Comparison of ENCODE assay signal across 14 cellular contexts in genomic region chr19:41912899-41913475, GRCh38. TPM values are rescaled to one million over a fixed set of nuclear protein-coding genes. Genes with fewer than 3 reads are reported as not detected.
A peak's percentile ranks its signal among the peaks of the same experiment; 100 is the strongest.
DNase-seq lines count a peak whose midpoint lies in the region; ATAC-seq, FAIRE-seq and TF ChIP-seq lines count a peak whose summit lies in the region.
"Had no signal": no experiment of that assay in that cellular context is flagged by ENCODE, and none has a peak within 500 bp of the region (broad histone marks: within the 10 kb centered on the region; RNA-seq: fewer than 3 reads in every experiment).

No MANE protein-coding gene starts in this region.

- CTCF ChIA-PET in HepG2 (lab: Yijun Ruan, JAX; ENCODE audit: low intra/inter-chr PET ratio, low total read pairs) = no interaction called here

- ATAC-seq in HepG2 (peak; percentile 51), GM19455 (IDR thresholded peaks at IDR 0.05; ENCODE audit: unreplicated experiment) (no peak), HG02571 (IDR thresholded peaks at IDR 0.05; ENCODE audit: unreplicated experiment) (no peak)

- no peaks in the 10 kb centered on the region for H3K79me2 ChIP-seq in HepG2 (ENCODE audit: insufficient read depth, low read length)

- no peak overlapping the region for H3K4me3 Mint-ChIP-seq in activated T-cell treated with anti-CD3 and anti-CD28 coated beads, Interleukin-2, amount 50 U/mL, for 24 hours

- no peak overlapping the region for H3K4me2 ChIP-seq in HepG2 (ENCODE audit: low read depth, low read length)

- POLR2A ChIA-PET in HepG2 (lab: Yijun Ruan, JAX) = no interaction called here

- H3K27me3 Mint-ChIP-seq in activated T-cell treated with anti-CD3 and anti-CD28 coated beads, Interleukin-2, amount 50 U/mL, for 24 hours = peaks cover 23% of the 10 kb centered on the region

- no peak overlapping the region for H3K9ac ChIP-seq in HepG2 (ENCODE audit: insufficient read depth, low read depth, low read length)

- no peaks in the 10 kb centered on the region; a peak in 1 of 5 replicates for H3K36me3 ChIP-seq in HepG2 (replicated peaks in 1 of 2; ENCODE audit: control insufficient read depth in 1 of 2, insufficient read depth in 2 of 2, low read length in 2 of 2)
- H3K36me3 ChIP-seq: breast epithelium, Peyer's patch had no signal

- WGBS in HepG2 (ENCODE audit: low lambda C conversion rate) = 10% methylated on average over 40 of the region's 47 CpGs

- H3K4me1 ChIP-seq in HepG2 (ENCODE audit: insufficient read depth, low read length) = no peaks in the 10 kb centered on the region

- TF ChIP-seq RAD21 in HepG2 (CRISPR knock-in tag; IDR thresholded peaks at IDR 0.05) = no peak

- TF ChIP-seq EP300 in HepG2 (IDR thresholded peaks at IDR 0.05; ENCODE audit: low read depth in 2 of 2, low read length in 2 of 2) = no peak
- no peak for TF ChIP-seq EP300 in HepG2 (CRISPR knock-in tag; IDR thresholded peaks at IDR 0.05; ENCODE audit: borderline replicate concordance)

- H3K9me3 Mint-ChIP-seq in activated T-cell treated with anti-CD3 and anti-CD28 coated beads, Interleukin-2, amount 50 U/mL, for 24 hours = no peaks in the 10 kb centered on the region

- TF ChIP-seq POLR2A in HepG2 (IDR thresholded peaks at IDR 0.05; ENCODE audit: insufficient read depth in 1 of 2, low read depth in 2 of 2, low read length in 2 of 2) = no peak

- H3K4me3 ChIP-seq in HepG2 (replicated peaks in 1 of 3; ENCODE audit: insufficient read depth in 1 of 3, low read depth in 2 of 3, low read length in 3 of 3) = no peak overlapping the region

- no peak overlapping the region for H2AFZ ChIP-seq in HepG2 (ENCODE audit: low read length)

- in situ Hi-C loops in HepG2 (cut with HindIII; ENCODE audit: extremely low pct_ligation_motif_present, low pct_unique_long_range_greater_than_20kb) = no loop called here

- H3K9me3 ChIP-seq in HepG2 (ENCODE audit: low read length) = no peaks in the 10 kb centered on the region
- H3K9me3 ChIP-seq: breast epithelium, Peyer's patch had no signal

- H3K27ac Mint-ChIP-seq in activated T-cell treated with anti-CD3 and anti-CD28 coated beads, Interleukin-2, amount 50 U/mL, for 24 hours = no peak overlapping the region

- no peaks in the 10 kb centered on the region for H4K20me1 ChIP-seq in HepG2 (ENCODE audit: insufficient read depth, low read length)

- peaks cover 36% of the 10 kb centered on the region for H3K4me1 Mint-ChIP-seq in activated T-cell treated with anti-CD3 and anti-CD28 coated beads, Interleukin-2, amount 50 U/mL, for 24 hours (ENCODE audit: low read depth)

- intact Hi-C loops in HepG2 (cut with micrococcal nuclease; ENCODE audit: unreplicated experiment) = no loop called here

- H3K27me3 ChIP-seq in HepG2 (ENCODE audit: control insufficient read depth in 1 of 2, insufficient read depth in 2 of 2, low read length in 2 of 2) = peaks cover 10 to 36% of the 10 kb centered on the region in 2 experiments

- BruUV-seq in HepG2 (replicated peaks; lab: Mats Ljungman, UMichigan) = no TSS peak

- TF ChIP-seq CTCF in HepG2 (CRISPR knock-in tag; IDR thresholded peaks at IDR 0.05) = no peak

- no peak for FAIRE-seq in HepG2 (lab: Jason Lieb, UNC)
- FAIRE-seq: endometrium, G401.6 had no signal

- H3K27ac ChIP-seq in HepG2 (ENCODE audit: extremely low read length, insufficient read depth, low read length) = no peak overlapping the region
- H3K27ac ChIP-seq: breast epithelium, Peyer's patch had no signal

- peak; percentile 47 for DNase-seq in stimulated activated CD4-positive, alpha-beta T cell treated with anti-CD3 and anti-CD28 coated beads, Interleukin-15, amount 100 ng/mL, for 24 hours
- DNase-seq in stimulated activated CD4-positive, alpha-beta T cell treated with anti-CD3 and anti-CD28 coated beads, Interleukin-1b, Interleukin-23, amount 100 ng/mL, for 48 hours = no peak
- peak; percentile 54 for DNase-seq in activated T-cell treated with anti-CD3 and anti-CD28 coated beads, Interleukin-2, amount 50 U/mL, for 24 hours
- DNase-seq in HepG2 (ENCODE audit: low spot score) (no peak), midbrain (lab: John Stamatoyannopoulos, UW) (no peak), NCI-H446 treated with DMSO at 0.1 percent for 48 hours (lab: John Stamatoyannopoulos, UW) (no peak)
- DNase-seq: C1 segment of cervical spinal cord, NCI-H2171, Peyer's patch had no signal

- peaks cover 8% of the 10 kb centered on the region for H3K36me3 Mint-ChIP-seq in activated T-cell treated with anti-CD3 and anti-CD28 coated beads, Interleukin-2, amount 50 U/mL, for 24 hours (ENCODE audit: low read depth)

RNA-seq across cellular contexts. Expression of gene ERFL, which starts 15.3 kb away (rescaled TPM):
- total RNA-seq in HepG2 (2016; rRNA removed; fragmentation: Illumina TruSeq; extraction: Trizol) = not detected in 2 replicates
- total RNA-seq in HepG2 (2016; cell fraction: cytosol; rRNA removed; fragmentation: Illumina TruSeq; extraction: Trizol; ENCODE audit: low read depth) = not detected in 2 replicates
- not detected in 2 replicates for total RNA-seq in HepG2 (2016; cell fraction: insoluble cytoplasmic fraction; rRNA removed; fragmentation: Illumina TruSeq; extraction: Trizol)
- total RNA-seq in HepG2 (2016; cell fraction: membrane; rRNA removed; fragmentation: Illumina TruSeq; extraction: Trizol) = not detected in 2 replicates
- not detected in 2 replicates for total RNA-seq in HepG2 (2016; cell fraction: nucleus; rRNA removed; fragmentation: Illumina TruSeq; extraction: Trizol)
- not detected in 2 replicates for polyA plus RNA-seq in HepG2 (2011; rRNA removed)
- 0.03 TPM in 1 of 2 replicates, not detected in the other for polyA plus RNA-seq in HepG2 (2011; cell fraction: cytosol; rRNA removed)
- polyA plus RNA-seq in HepG2 (2011; cell fraction: nucleus; rRNA removed) = not detected in 2 replicates
- polyA plus RNA-seq in HepG2 (2012) = 0.07 TPM in 1 of 2 replicates, not detected in the other
- not detected in 2 replicates for polyA plus RNA-seq in HepG2 (2016; cell fraction: cytosol; fragmentation: Illumina TruSeq; extraction: Trizol; ENCODE audit: low read depth)
- polyA plus RNA-seq in HepG2 (2016; cell fraction: insoluble cytoplasmic fraction; fragmentation: Illumina TruSeq; extraction: Trizol; ENCODE audit: low read depth) = not detected in 2 replicates
- not detected in 2 replicates for polyA plus RNA-seq in HepG2 (2016; cell fraction: membrane; fragmentation: Illumina TruSeq; extraction: Trizol; ENCODE audit: low read depth)
- polyA plus RNA-seq in HepG2 (2016; cell fraction: nucleus; fragmentation: Illumina TruSeq; extraction: Trizol; ENCODE audit: insufficient read depth, low read depth) = not detected in 2 replicates
- polyA minus RNA-seq in HepG2 (2011; rRNA and poly(A)+ RNA removed; ENCODE audit: low replicate concordance) = not detected in 2 replicates
- not detected in 2 replicates for polyA minus RNA-seq in HepG2 (2011; cell fraction: cytosol; rRNA and poly(A)+ RNA removed)
- not detected in 2 replicates for polyA minus RNA-seq in HepG2 (2011; cell fraction: nucleus; rRNA and poly(A)+ RNA removed)

RNA-seq across cellular contexts. Expression of gene ARHGEF1, which starts 30.0 kb away (rescaled TPM):
- total RNA-seq in HepG2 (2016; rRNA removed; fragmentation: Illumina TruSeq; extraction: Trizol) = 26.2 and 34.7 TPM in 2 replicates
- 6.5 and 9.6 TPM in 2 replicates for total RNA-seq in HepG2 (2016; cell fraction: cytosol; rRNA removed; fragmentation: Illumina TruSeq; extraction: Trizol; ENCODE audit: low read depth)
- 16.1 and 36.8 TPM in 2 replicates for total RNA-seq in HepG2 (2016; cell fraction: insoluble cytoplasmic fraction; rRNA removed; fragmentation: Illumina TruSeq; extraction: Trizol)
- total RNA-seq in HepG2 (2016; cell fraction: membrane; rRNA removed; fragmentation: Illumina TruSeq; extraction: Trizol) = 10.4 and 11.0 TPM in 2 replicates
- total RNA-seq in HepG2 (2016; cell fraction: nucleus; rRNA removed; fragmentation: Illumina TruSeq; extraction: Trizol) = 28.3 and 29.2 TPM in 2 replicates
- polyA plus RNA-seq in HepG2 (2011; rRNA removed) = 33.1 and 33.7 TPM in 2 replicates
- polyA plus RNA-seq in HepG2 (2011; cell fraction: cytosol; rRNA removed) = 20.2 and 33.5 TPM in 2 replicates
- polyA plus RNA-seq in HepG2 (2011; cell fraction: nucleus; rRNA removed) = 215 and 292 TPM in 2 replicates
- 33.2 and 34.0 TPM in 2 replicates for polyA plus RNA-seq in HepG2 (2012)
- polyA plus RNA-seq in HepG2 (2016; cell fraction: cytosol; fragmentation: Illumina TruSeq; extraction: Trizol; ENCODE audit: low read depth) = 3.8 and 4.4 TPM in 2 replicates
- polyA plus RNA-seq in HepG2 (2016; cell fraction: insoluble cytoplasmic fraction; fragmentation: Illumina TruSeq; extraction: Trizol; ENCODE audit: low read depth) = 20.7 and 29.5 TPM in 2 replicates
- polyA plus RNA-seq in HepG2 (2016; cell fraction: membrane; fragmentation: Illumina TruSeq; extraction: Trizol; ENCODE audit: low read depth) = 7.4 and 8.4 TPM in 2 replicates
- polyA plus RNA-seq in HepG2 (2016; cell fraction: nucleus; fragmentation: Illumina TruSeq; extraction: Trizol; ENCODE audit: insufficient read depth, low read depth) = 90.2 and 102 TPM in 2 replicates
- 15.9 and 39.4 TPM in 2 replicates for polyA minus RNA-seq in HepG2 (2011; rRNA and poly(A)+ RNA removed; ENCODE audit: low replicate concordance)
- 16.3 and 26.4 TPM in 2 replicates for polyA minus RNA-seq in HepG2 (2011; cell fraction: cytosol; rRNA and poly(A)+ RNA removed)
- 29.6 and 31.9 TPM in 2 replicates for polyA minus RNA-seq in HepG2 (2011; cell fraction: nucleus; rRNA and poly(A)+ RNA removed)

RNA-seq across cellular contexts. Expression of gene CD79A, which starts 35.9 kb away (rescaled TPM):
- total RNA-seq in HepG2 (2016; rRNA removed; fragmentation: Illumina TruSeq; extraction: Trizol) = 0.27 and 0.33 TPM in 2 replicates
- total RNA-seq in HepG2 (2016; cell fraction: cytosol; rRNA removed; fragmentation: Illumina TruSeq; extraction: Trizol; ENCODE audit: low read depth) = 0.26 and 0.51 TPM in 2 replicates
- 0.24 and 0.37 TPM in 2 replicates for total RNA-seq in HepG2 (2016; cell fraction: insoluble cytoplasmic fraction; rRNA removed; fragmentation: Illumina TruSeq; extraction: Trizol)
- 0.62 TPM in 1 of 2 replicates, not detected in the other for total RNA-seq in HepG2 (2016; cell fraction: membrane; rRNA removed; fragmentation: Illumina TruSeq; extraction: Trizol)
- 0.40 TPM in 1 of 2 replicates, not detected in the other for total RNA-seq in HepG2 (2016; cell fraction: nucleus; rRNA removed; fragmentation: Illumina TruSeq; extraction: Trizol)
- polyA plus RNA-seq in HepG2 (2011; rRNA removed) = 0.24 and 0.30 TPM in 2 replicates
- polyA plus RNA-seq in HepG2 (2011; cell fraction: cytosol; rRNA removed) = 0.44 and 0.52 TPM in 2 replicates
- 0.31 and 0.51 TPM in 2 replicates for polyA plus RNA-seq in HepG2 (2011; cell fraction: nucleus; rRNA removed)
- polyA plus RNA-seq in HepG2 (2012) = 0.25 TPM in 1 of 2 replicates, not detected in the other
- 0.21 and 0.44 TPM in 2 replicates for polyA plus RNA-seq in HepG2 (2016; cell fraction: cytosol; fragmentation: Illumina TruSeq; extraction: Trizol; ENCODE audit: low read depth)
- 0.49 and 0.52 TPM in 2 replicates for polyA plus RNA-seq in HepG2 (2016; cell fraction: insoluble cytoplasmic fraction; fragmentation: Illumina TruSeq; extraction: Trizol; ENCODE audit: low read depth)
- 0.69 and 1.1 TPM in 2 replicates for polyA plus RNA-seq in HepG2 (2016; cell fraction: membrane; fragmentation: Illumina TruSeq; extraction: Trizol; ENCODE audit: low read depth)
- 0.78 and 0.95 TPM in 2 replicates for polyA plus RNA-seq in HepG2 (2016; cell fraction: nucleus; fragmentation: Illumina TruSeq; extraction: Trizol; ENCODE audit: insufficient read depth, low read depth)
- polyA minus RNA-seq in HepG2 (2011; rRNA and poly(A)+ RNA removed; ENCODE audit: low replicate concordance) = 0.26 and 0.84 TPM in 2 replicates
- 0.49 TPM in 1 of 2 replicates, not detected in the other for polyA minus RNA-seq in HepG2 (2011; cell fraction: cytosol; rRNA and poly(A)+ RNA removed)
- not detected in 2 replicates for polyA minus RNA-seq in HepG2 (2011; cell fraction: nucleus; rRNA and poly(A)+ RNA removed)

RNA-seq across cellular contexts. Expression of gene RABAC1, which starts 46.1 kb away (rescaled TPM):
- total RNA-seq in HepG2 (2016; rRNA removed; fragmentation: Illumina TruSeq; extraction: Trizol) = 20.7 and 37.4 TPM in 2 replicates
- 32.7 and 40.5 TPM in 2 replicates for total RNA-seq in HepG2 (2016; cell fraction: cytosol; rRNA removed; fragmentation: Illumina TruSeq; extraction: Trizol; ENCODE audit: low read depth)
- total RNA-seq in HepG2 (2016; cell fraction: insoluble cytoplasmic fraction; rRNA removed; fragmentation: Illumina TruSeq; extraction: Trizol) = 21.9 and 38.8 TPM in 2 replicates
- total RNA-seq in HepG2 (2016; cell fraction: membrane; rRNA removed; fragmentation: Illumina TruSeq; extraction: Trizol) = 24.1 and 26.6 TPM in 2 replicates
- 28.4 and 29.8 TPM in 2 replicates for total RNA-seq in HepG2 (2016; cell fraction: nucleus; rRNA removed; fragmentation: Illumina TruSeq; extraction: Trizol)
- 74.0 and 91.2 TPM in 2 replicates for polyA plus RNA-seq in HepG2 (2011; rRNA removed)
- polyA plus RNA-seq in HepG2 (2011; cell fraction: cytosol; rRNA removed) = 112 and 172 TPM in 2 replicates
- polyA plus RNA-seq in HepG2 (2011; cell fraction: nucleus; rRNA removed) = 93.5 and 96.2 TPM in 2 replicates
- polyA plus RNA-seq in HepG2 (2012) = 38.2 and 66.0 TPM in 2 replicates
- 34.2 and 39.3 TPM in 2 replicates for polyA plus RNA-seq in HepG2 (2016; cell fraction: cytosol; fragmentation: Illumina TruSeq; extraction: Trizol; ENCODE audit: low read depth)
- 20.0 and 22.5 TPM in 2 replicates for polyA plus RNA-seq in HepG2 (2016; cell fraction: insoluble cytoplasmic fraction; fragmentation: Illumina TruSeq; extraction: Trizol; ENCODE audit: low read depth)
- 21.0 and 26.9 TPM in 2 replicates for polyA plus RNA-seq in HepG2 (2016; cell fraction: membrane; fragmentation: Illumina TruSeq; extraction: Trizol; ENCODE audit: low read depth)
- 52.4 and 53.1 TPM in 2 replicates for polyA plus RNA-seq in HepG2 (2016; cell fraction: nucleus; fragmentation: Illumina TruSeq; extraction: Trizol; ENCODE audit: insufficient read depth, low read depth)
- polyA minus RNA-seq in HepG2 (2011; rRNA and poly(A)+ RNA removed; ENCODE audit: low replicate concordance) = 32.5 and 96.8 TPM in 2 replicates
- polyA minus RNA-seq in HepG2 (2011; cell fraction: cytosol; rRNA and poly(A)+ RNA removed) = 26.4 and 26.8 TPM in 2 replicates
- 21.6 and 26.0 TPM in 2 replicates for polyA minus RNA-seq in HepG2 (2011; cell fraction: nucleus; rRNA and poly(A)+ RNA removed)

RNA-seq across cellular contexts. Expression of gene RPS19, which starts 52.9 kb away (rescaled TPM):
- 4,758 and 5,028 TPM in 2 replicates for total RNA-seq in HepG2 (2016; rRNA removed; fragmentation: Illumina TruSeq; extraction: Trizol)
- total RNA-seq in HepG2 (2016; cell fraction: cytosol; rRNA removed; fragmentation: Illumina TruSeq; extraction: Trizol; ENCODE audit: low read depth) = 8,990 and 9,707 TPM in 2 replicates
- total RNA-seq in HepG2 (2016; cell fraction: insoluble cytoplasmic fraction; rRNA removed; fragmentation: Illumina TruSeq; extraction: Trizol) = 4,892 and 5,330 TPM in 2 replicates
- total RNA-seq in HepG2 (2016; cell fraction: membrane; rRNA removed; fragmentation: Illumina TruSeq; extraction: Trizol) = 12,897 and 13,497 TPM in 2 replicates
- 1,659 and 1,838 TPM in 2 replicates for total RNA-seq in HepG2 (2016; cell fraction: nucleus; rRNA removed; fragmentation: Illumina TruSeq; extraction: Trizol)
- 1,633 and 1,983 TPM in 2 replicates for polyA plus RNA-seq in HepG2 (2011; rRNA removed)
- 4,354 and 8,495 TPM in 2 replicates for polyA plus RNA-seq in HepG2 (2011; cell fraction: cytosol; rRNA removed)
- 1,845 and 2,001 TPM in 2 replicates for polyA plus RNA-seq in HepG2 (2011; cell fraction: nucleus; rRNA removed)
- 3,093 and 4,312 TPM in 2 replicates for polyA plus RNA-seq in HepG2 (2012)
- polyA plus RNA-seq in HepG2 (2016; cell fraction: cytosol; fragmentation: Illumina TruSeq; extraction: Trizol; ENCODE audit: low read depth) = 10,211 and 10,944 TPM in 2 replicates
- 4,747 and 4,833 TPM in 2 replicates for polyA plus RNA-seq in HepG2 (2016; cell fraction: insoluble cytoplasmic fraction; fragmentation: Illumina TruSeq; extraction: Trizol; ENCODE audit: low read depth)
- 11,477 and 11,931 TPM in 2 replicates for polyA plus RNA-seq in HepG2 (2016; cell fraction: membrane; fragmentation: Illumina TruSeq; extraction: Trizol; ENCODE audit: low read depth)
- 2,975 and 3,175 TPM in 2 replicates for polyA plus RNA-seq in HepG2 (2016; cell fraction: nucleus; fragmentation: Illumina TruSeq; extraction: Trizol; ENCODE audit: insufficient read depth, low read depth)
- polyA minus RNA-seq in HepG2 (2011; rRNA and poly(A)+ RNA removed; ENCODE audit: low replicate concordance) = 958 and 1,242 TPM in 2 replicates
- 1,380 TPM in 2 replicates for polyA minus RNA-seq in HepG2 (2011; cell fraction: cytosol; rRNA and poly(A)+ RNA removed)
- 385 and 466 TPM in 2 replicates for polyA minus RNA-seq in HepG2 (2011; cell fraction: nucleus; rRNA and poly(A)+ RNA removed)

Comparison
In these comparisons a context has a peak if more than half of its experiments do, and no peak if none do; other contexts are left out.
1. DNase-seq: peak in stimulated activated CD4-positive, alpha-beta T cell treated with anti-CD3 and anti-CD28 coated beads, Interleukin-15, amount 100 ng/mL, for 24 hours (single experiment) and activated T-cell treated with anti-CD3 and anti-CD28 coated beads, Interleukin-2, amount 50 U/mL, for 24 hours (single experiment); none in stimulated activated CD4-positive, alpha-beta T cell treated with anti-CD3 and anti-CD28 coated beads, Interleukin-1b, Interleukin-23, amount 100 ng/mL, for 48 hours (single experiment), HepG2 (single experiment), midbrain (single experiment) and NCI-H446 treated with DMSO at 0.1 percent for 48 hours (single experiment).